8 cellular contexts compared by ENCODE assay signal in the genomic region with DNA sequence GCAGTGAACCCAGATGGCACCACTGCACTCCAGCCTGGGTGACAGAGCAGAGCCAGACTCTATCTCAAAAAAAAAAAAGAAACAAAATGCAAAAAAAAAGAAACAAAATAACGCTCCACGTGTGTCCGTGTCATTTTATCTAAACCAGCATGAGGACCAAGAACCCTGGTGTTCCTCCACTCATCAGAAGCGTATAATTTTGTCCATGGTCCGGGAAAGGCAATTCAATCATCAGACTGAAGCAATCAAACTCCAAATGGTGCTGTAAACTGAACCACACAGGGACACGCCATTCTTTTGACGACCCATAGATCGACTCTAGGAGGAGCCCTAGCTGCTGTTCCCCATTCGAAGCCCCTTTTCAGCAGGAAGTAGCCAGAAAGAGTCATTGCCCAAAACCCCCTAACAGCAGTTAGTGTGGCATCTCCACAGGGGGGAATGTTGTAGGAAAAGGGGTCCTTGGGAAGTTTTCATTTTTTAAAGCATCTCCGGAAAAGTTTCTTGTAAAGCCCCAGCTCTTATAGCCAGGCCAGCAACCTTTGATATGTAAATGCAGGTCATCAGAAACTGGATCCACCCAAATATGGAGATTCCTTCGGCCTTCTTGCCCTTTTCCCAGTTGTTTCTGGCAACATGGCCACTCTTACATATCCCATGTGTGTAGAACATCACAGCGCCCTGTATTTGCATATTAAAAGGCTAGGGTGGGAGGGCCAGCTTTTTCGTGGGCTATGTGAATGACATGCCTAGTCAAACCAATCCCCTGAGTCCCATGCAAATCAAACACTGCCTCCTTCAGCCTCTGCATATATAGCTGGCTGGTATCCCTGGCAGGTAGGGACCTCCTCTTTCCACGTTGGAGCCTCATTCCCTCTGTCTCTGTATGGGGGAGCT. TPM values are rescaled to one million over a fixed set of nuclear protein-coding genes. Genes with fewer than 3 reads are reported as not detected.
A peak's percentile ranks its signal among the peaks of the same experiment; 100 is the strongest.
DNase-seq lines count a peak whose midpoint lies in the region; TF ChIP-seq lines count a peak whose summit lies in the region.
"Not testable (repeated sequence)": the region's sequence is repeated elsewhere in the genome, so short reads cannot be mapped to it uniquely, and the experiment has no call there.

No MANE protein-coding gene starts in this region.

- not testable (repeated sequence) for H3K4me1 ChIP-seq in ACC112 (ENCODE audit: control insufficient read depth, insufficient read depth, low read length, unreplicated experiment)

- not testable (repeated sequence) for H3K4me3 Mint-ChIP-seq in MCF 10A (ENCODE audit: unreplicated experiment)
- peak overlapping the region; percentile 66 for H3K4me3 Mint-ChIP-seq in neural crest cell

- H3K36me3 ChIP-seq in ACC112 (ENCODE audit: insufficient read depth, low read length): not testable (repeated sequence)

- intact Hi-C loops in MCF 10A (cut with micrococcal nuclease): not testable (repeated sequence)

- H3K4me3 ChIP-seq in ACC112 (ENCODE audit: low read depth, low read length): not testable (repeated sequence)

- H3K36me3 Mint-ChIP-seq in MCF 10A (ENCODE audit: insufficient read depth, unreplicated experiment); neural crest cell (ENCODE audit: low read depth): not testable (repeated sequence)

- H3K27me3 Mint-ChIP-seq in MCF 10A (ENCODE audit: insufficient read depth, unreplicated experiment); neural crest cell (ENCODE audit: low read depth): not testable (repeated sequence)

- H2AFZ ChIP-seq in ACC112 (ENCODE audit: low read length, unreplicated experiment): peak overlapping the region; percentile 60

- not testable (repeated sequence) for BruUV-seq in MCF 10A (replicated peaks; lab: Mats Ljungman, UMichigan)

- peak; percentile 16 for TF ChIP-seq CTCF in GM12873 (IDR thresholded peaks at IDR 0.05; ENCODE audit: insufficient read depth, low read depth, low read length, missing control alignments)
- TF ChIP-seq CTCF in MCF 10A (IDR thresholded peaks at IDR 0.05; ENCODE audit: unreplicated experiment); neural crest cell (conservative IDR thresholded peaks at IDR 0.05): not testable (repeated sequence)

- CTCF ChIA-PET in MCF 10A (lab: Yijun Ruan, JAX): interaction anchor here (0.6 to 1.3 kb wide), 5 partner anchors 22 to 242 kb away, joined by 3 to 5 read pairs (median 3); partner anchors contain the start of gene FAM171A2

- not testable (repeated sequence) for H3K9me3 Mint-ChIP-seq in MCF 10A (ENCODE audit: unreplicated experiment); neural crest cell

- H3K27ac ChIP-seq in ACC112 (ENCODE audit: low read depth, low read length): not testable (repeated sequence)

- POLR2A ChIA-PET in MCF 10A (lab: Yijun Ruan, JAX): interaction anchor here (0.6 to 1.1 kb wide), 2 partner anchors 8 to 536 kb away, joined by 3 read pairs; partner anchors contain the start of gene GPATCH8

- not testable (repeated sequence) for H3K4me1 Mint-ChIP-seq in MCF 10A (ENCODE audit: insufficient read depth, unreplicated experiment)
- H3K4me1 Mint-ChIP-seq in neural crest cell: peaks cover 17% of the 10 kb centered on the region

- not testable (repeated sequence) for H3K27ac Mint-ChIP-seq in MCF 10A (ENCODE audit: low read depth, unreplicated experiment)
- peak overlapping the region; percentile 85 for H3K27ac Mint-ChIP-seq in neural crest cell (ENCODE audit: unreplicated experiment)

- DNase-seq in M059J (ENCODE audit: low read depth) (peak; percentile 9), NCI-H82 treated with DMSO at 0.1 percent for 48 hours (lab: John Stamatoyannopoulos, UW; ENCODE audit: unreplicated experiment) (peak; percentile 18), SW480 (ENCODE audit: low spot score) (peak; percentile 47), MCF 10A (ENCODE audit: unreplicated experiment) (peak; percentile 26), iPS DF 19.7 (ENCODE audit: low read depth, low spot score) (peak; percentile 95), neural crest cell (ENCODE audit: low read depth, low spot score) (peak; percentile 48)

- not testable (repeated sequence) for H3K27me3 ChIP-seq in ACC112 (ENCODE audit: insufficient read depth, low read length)

- not testable (repeated sequence) for H3K79me2 ChIP-seq in ACC112 (ENCODE audit: control insufficient read depth, insufficient read depth, low read length, unreplicated experiment)

RNA-seq across cellular contexts. Expression of gene GPATCH8, which starts 8.3 kb away (rescaled TPM):
- total RNA-seq in M059J (2014; rRNA removed; shearing (Covaris generic)): 9.2 and 17.1 TPM in 2 replicates
- total RNA-seq in MCF 10A (2022): 40.8 and 43.6 TPM in 2 replicates
- 47.0 and 52.9 TPM in 2 replicates for total RNA-seq in neural crest cell

RNA-seq across cellular contexts. Expression of gene FZD2, which starts 45.8 kb away (rescaled TPM):
- 22.4 and 41.3 TPM in 2 replicates for total RNA-seq in M059J (2014; rRNA removed; shearing (Covaris generic))
- total RNA-seq in MCF 10A (2022) (6.8 and 10.1 TPM in 2 replicates), neural crest cell (93.5 and 96.2 TPM in 2 replicates)

Comparison
In these comparisons a context has a peak if more than half of its experiments do, and no peak if none do; other contexts are left out.
1. DNase-seq: peak in every context shown above with its lines; median percentile 95 in iPS DF 19.7; 48 in neural crest cell; 47 in SW480; 26 in MCF 10A; 18 in NCI-H82 treated with DMSO at 0.1 percent for 48 hours; 9 in M059J.